7 cellular contexts compared by ENCODE assay signal in genomic region chr3:184710870-184711365, GRCh38. TPM values are rescaled to one million over a fixed set of nuclear protein-coding genes. Genes with fewer than 3 reads are reported as not detected.
DNase-seq lines count a peak whose midpoint lies in the region; ATAC-seq and TF ChIP-seq lines count a peak whose summit lies in the region.

No MANE protein-coding gene starts in this region.

- ATAC-seq in GM21737 (IDR thresholded peaks at IDR 0.05; ENCODE audit: unreplicated experiment) (peak; percentile 45), right cardiac atrium (peak in 1 of 2 donors; percentile 34)

- DNase-seq in GM13977 (ENCODE audit: low spot score) (peak; percentile 80), M059J (ENCODE audit: low read depth) (peak; percentile 28), right cardiac atrium (peak in 1 of 3 donors; percentile 71), NCI-H2107 (lab: John Stamatoyannopoulos, UW) (no peak)
- peak; percentile 16 for DNase-seq in activated naive CD8-positive, alpha-beta T cell treated with anti-CD3 and anti-CD28 coated beads for 36 hours

- peak overlapping the region; percentile 97 for H3K4me2 ChIP-seq in skeletal muscle satellite cell (ENCODE audit: low read length)

- 16% methylated on average over 13 of the region's 13 CpGs for WGBS in right cardiac atrium

- peaks cover 26% of the 10 kb centered on the region for H3K4me1 Mint-ChIP-seq in activated naive CD8-positive, alpha-beta T cell treated with anti-CD3 and anti-CD28 coated beads for 36 hours

- H3K9me3 ChIP-seq in right cardiac atrium (ENCODE audit: control insufficient read depth, low read length) = no peaks in the 10 kb centered on the region
- no peaks in the 10 kb centered on the region for H3K9me3 ChIP-seq in skeletal muscle satellite cell (replicated peaks; ENCODE audit: low read length)

- peak overlapping the region; percentile 91 for H3K4me3 Mint-ChIP-seq in activated naive CD8-positive, alpha-beta T cell treated with anti-CD3 and anti-CD28 coated beads for 36 hours

- peaks cover 9% of the 10 kb centered on the region for H3K9me3 Mint-ChIP-seq in activated naive CD8-positive, alpha-beta T cell treated with anti-CD3 and anti-CD28 coated beads for 36 hours

- in situ Hi-C loops in GM13977 (cut with MboI; ENCODE audit: low pct_unique_long_range_greater_than_20kb, low sequenced_read_pairs, unreplicated experiment) = no loop called here

- H3K4me1 ChIP-seq in right cardiac atrium (ENCODE audit: control insufficient read depth, insufficient read depth, low read length) (peaks cover 4% of the 10 kb centered on the region), skeletal muscle satellite cell (ENCODE audit: control insufficient read depth, insufficient read depth, low read length) (peaks cover 25% of the 10 kb centered on the region)

- H3K27ac Mint-ChIP-seq in activated naive CD8-positive, alpha-beta T cell treated with anti-CD3 and anti-CD28 coated beads for 36 hours = peak overlapping the region; percentile 93

- intact Hi-C loops in right cardiac atrium (cut with DNase I) = loop anchor here in 1 of 4 donors (10.0 kb wide), 1 partner anchor 126 kb away; no protein-coding TSS in a partner anchor

- H3K36me3 ChIP-seq in skeletal muscle satellite cell (ENCODE audit: insufficient read depth, low read length) = peaks cover 19% of the 10 kb centered on the region

- peaks cover 50% of the 10 kb centered on the region for H3K36me3 Mint-ChIP-seq in activated naive CD8-positive, alpha-beta T cell treated with anti-CD3 and anti-CD28 coated beads for 36 hours

- peak overlapping the region; percentile 79 for H3K27ac ChIP-seq in right cardiac atrium (ENCODE audit: low read length)

- H3K4me3 ChIP-seq in right cardiac atrium (ENCODE audit: low read length) (peak overlapping the region; percentile 73), skeletal muscle satellite cell (ENCODE audit: low read length) (peak overlapping the region; percentile 90)

- H3K27me3 ChIP-seq in right cardiac atrium (ENCODE audit: control insufficient read depth, insufficient read depth) = no peaks in the 10 kb centered on the region
- no peaks in the 10 kb centered on the region for H3K27me3 ChIP-seq in skeletal muscle satellite cell (ENCODE audit: control insufficient read depth, insufficient read depth, low read length)

- TF ChIP-seq CTCF in GM13977 (IDR thresholded peaks at IDR 0.05; ENCODE audit: extremely low read depth, insufficient read depth, missing control alignments) = no peak

- peak overlapping the region; percentile 90 for H3K9ac ChIP-seq in skeletal muscle satellite cell (ENCODE audit: low read depth, low read length)

- peaks cover 4% of the 10 kb centered on the region for H3K27me3 Mint-ChIP-seq in activated naive CD8-positive, alpha-beta T cell treated with anti-CD3 and anti-CD28 coated beads for 36 hours

RNA-seq across cellular contexts. Expression of gene MAGEF1, which starts 0.9 kb away (rescaled TPM):
- 35.4 and 61.3 TPM in 2 replicates for total RNA-seq in M059J (2014; rRNA removed; shearing (Covaris generic))
- total RNA-seq in activated naive CD8-positive, alpha-beta T cell treated with anti-CD3 and anti-CD28 coated beads for 36 hours = 10 to 100 TPM; 22.5 to 26.9 TPM
- total RNA-seq in right cardiac atrium = 10 to 100 TPM; 25.5 to 29.8 (median 27.3) TPM
- polyA plus RNA-seq in right cardiac atrium = 30.4 TPM
- 10.7 and 11.7 TPM in 2 replicates for total RNA-seq in skeletal muscle satellite cell (2012; rRNA removed)
